ENCODE assay signal across 16 cellular contexts in the genomic region with DNA sequence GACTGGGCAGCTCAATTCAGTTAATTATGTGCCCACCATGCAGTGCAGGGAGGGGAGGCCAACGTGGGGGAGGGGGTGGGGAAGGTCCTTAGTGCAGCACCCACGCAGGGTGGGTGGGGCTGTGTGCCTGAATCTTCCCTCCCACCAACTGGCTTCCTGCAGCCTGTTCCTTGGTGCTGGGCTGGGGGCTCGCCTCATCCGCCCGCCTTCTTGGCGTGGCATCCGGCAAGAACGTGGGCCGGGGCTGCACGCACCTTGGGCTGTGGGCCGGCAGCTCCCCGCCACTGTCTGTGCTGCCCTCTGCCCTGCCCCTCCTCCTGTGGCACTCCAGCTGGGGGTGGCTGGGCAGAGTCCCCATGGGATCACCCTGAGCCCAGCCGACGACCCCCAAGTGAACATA. TPM values are rescaled to one million over a fixed set of nuclear protein-coding genes. Genes with fewer than 3 reads are reported as not detected.
A peak's percentile ranks its signal among the peaks of the same experiment; 100 is the strongest.
DNase-seq lines count a peak whose midpoint lies in the region; ATAC-seq, FAIRE-seq and TF ChIP-seq lines count a peak whose summit lies in the region.
"Had no signal": no experiment of that assay in that cellular context is flagged by ENCODE, and none has a peak within 500 bp of the region (broad histone marks: within the 10 kb centered on the region; RNA-seq: fewer than 3 reads in every experiment).

No MANE protein-coding gene starts in this region.

- BruUV-seq in K562 (replicated peaks; lab: Mats Ljungman, UMichigan) = no TSS peak

- H3K9me3 ChIP-seq in right atrium auricular region = no peaks in the 10 kb centered on the region
- H3K9me3 ChIP-seq in K562 (replicated peaks; ENCODE audit: control insufficient read depth, insufficient read depth, low read depth, low read length) = no peaks in the 10 kb centered on the region
- no peaks in the 10 kb centered on the region for H3K9me3 ChIP-seq in mucosa of rectum (ENCODE audit: control insufficient read depth in 2 of 2, low read length in 2 of 2)
- H3K9me3 ChIP-seq: gastroesophageal sphincter, lower lobe of right lung had no signal

- H3K4me2 ChIP-seq in K562 (ENCODE audit: insufficient read depth, low read length) = no peak overlapping the region

- in situ Hi-C loops in K562 (cut with MboI) = no loop called here

- TF ChIP-seq CTCF in right atrium auricular region (IDR thresholded peaks at IDR 0.05) (no peak), K562 (IDR thresholded peaks at IDR 0.05 in 2 of 3, conservative IDR thresholded peaks at IDR 0.05 in 1 of 3; ENCODE audit: insufficient read depth in 2 of 3, low read depth in 1 of 3, low read length in 3 of 3) (no peak)

- H3K9me1 ChIP-seq in K562 (ENCODE audit: control insufficient read depth, insufficient read depth, low read length) = peaks cover 9% of the 10 kb centered on the region

- intact Hi-C loops in cardiac septum (cut with DNase I) = no loop called here
- intact Hi-C loops in K562 (cut with micrococcal nuclease) = no loop called here

- H3K27me3 ChIP-seq in right atrium auricular region = no peaks in the 10 kb centered on the region
- H3K27me3 ChIP-seq in K562 (ENCODE audit: control insufficient read depth in 2 of 2, insufficient read depth in 2 of 2, low read length in 2 of 2) = no peaks in the 10 kb centered on the region
- H3K27me3 ChIP-seq in mucosa of rectum (ENCODE audit: control insufficient read depth in 2 of 2, insufficient read depth in 2 of 2, low read length in 2 of 2) = no peaks in the 10 kb centered on the region
- H3K27me3 ChIP-seq: gastroesophageal sphincter had no signal

- TF ChIP-seq POLR2A in K562 (conservative IDR thresholded peaks at IDR 0.05) = no peak

- H3K4me3 ChIP-seq in right atrium auricular region (no peak overlapping the region), K562 (no peak overlapping the region), mucosa of rectum (ENCODE audit: low read length in 2 of 2) (no peak overlapping the region)
- H3K4me3 ChIP-seq: gastroesophageal sphincter, lower lobe of right lung had no signal

- POLR2A ChIA-PET in K562 (lab: Yijun Ruan, JAX) = interaction anchor here (0.6 kb wide), 1 partner anchor 23 kb away, joined by 3 read pairs; no protein-coding TSS in a partner anchor

- no peak for TF ChIP-seq RAD21 in K562 (CRISPR knock-in tag; conservative IDR thresholded peaks at IDR 0.05 in 1 of 2, IDR thresholded peaks at IDR 0.05 in 1 of 2)

- ATAC-seq in K562 (no peak), GM21576 (IDR thresholded peaks at IDR 0.05; ENCODE audit: unreplicated experiment) (no peak)
- ATAC-seq: gastroesophageal sphincter; lower lobe of right lung; naive thymus-derived CD4-positive, alpha-beta T cell had no signal

- FAIRE-seq in K562 (lab: Jason Lieb, UNC) = no peak
- FAIRE-seq: colon had no signal

- H3K27ac ChIP-seq in right atrium auricular region (peak overlapping the region; percentile 93 to 94), K562 (ENCODE audit: extremely low read depth, low read depth, low read length) (peak overlapping the region; percentile 45; the same call in 1 of the 3 replicates), mucosa of rectum (ENCODE audit: low read depth in 2 of 2, low read length in 2 of 2) (peak overlapping the region; percentile 9 to 16)
- H3K27ac ChIP-seq: epithelial cell of prostate, lower lobe of right lung had no signal

- H3K9ac ChIP-seq in K562 (ENCODE audit: insufficient read depth in 1 of 2, low read depth in 2 of 2, low read length in 2 of 2) = peak overlapping the region in 1 of 2 experiments; percentile 70; a peak in 3 of 4 replicates
- no peak overlapping the region for H3K9ac ChIP-seq in mucosa of rectum (ENCODE audit: low read depth in 1 of 2, low read length in 2 of 2)

- WGBS in K562 (ENCODE audit: insufficient coverage, low coverage, missing lambda C conversion rate) = 74% methylated on average over 6 of the region's 14 CpGs

- H3K4me1 ChIP-seq in right atrium auricular region (peaks cover 0 to 97% of the 10 kb centered on the region in 2 donors), K562 (replicated peaks in 1 of 2; ENCODE audit: control insufficient read depth in 2 of 2, insufficient read depth in 2 of 2, low read length in 2 of 2) (peaks cover 81 to 87% of the 10 kb centered on the region in 2 experiments), mucosa of rectum (ENCODE audit: control insufficient read depth in 2 of 2, insufficient read depth in 2 of 2, low read length in 2 of 2) (peaks cover 65 to 79% of the 10 kb centered on the region in 2 donors)

- CTCF ChIA-PET in K562 (lab: Yijun Ruan, JAX; ENCODE audit: low intra/inter-chr PET ratio) = no interaction called here

- H3K79me2 ChIP-seq in K562 (ENCODE audit: control insufficient read depth, insufficient read depth, low read length) = peaks cover 94% of the 10 kb centered on the region

- H3K36me3 ChIP-seq in right atrium auricular region (no peaks in the 10 kb centered on the region), K562 (ENCODE audit: control insufficient read depth, insufficient read depth, low read length) (peaks cover 24% of the 10 kb centered on the region; the same call in 1 of the 3 replicates), mucosa of rectum (ENCODE audit: control insufficient read depth in 2 of 2, insufficient read depth in 2 of 2, low read length in 2 of 2) (no peaks in the 10 kb centered on the region)
- H3K36me3 ChIP-seq: gastroesophageal sphincter, lower lobe of right lung had no signal

- DNase-seq in right atrium auricular region (ENCODE audit: low spot score) = no peak
- DNase-seq in cardiac septum (ENCODE audit: low spot score) = no peak
- DNase-seq in K562 (ENCODE audit: extremely low read depth in 1 of 4, low spot score in 3 of 4) = no peak
- no peak for DNase-seq in NCI-H2227 treated with DMSO at 0.1 percent for 48 hours (lab: John Stamatoyannopoulos, UW)
- no peak for DNase-seq in superior temporal gyrus (ENCODE audit: extremely low spot score)
- no peak for DNase-seq in NCI-H128 (lab: John Stamatoyannopoulos, UW; ENCODE audit: unreplicated experiment)
- DNase-seq: activated CD4-positive, alpha-beta T cell treated with anti-CD3 and anti-CD28 coated beads, Interleukin-2, amount 50 U/mL, for 4 hours; lower lobe of right lung; naive thymus-derived CD4-positive, alpha-beta T cell; NCI-H1694 had no signal

- TF ChIP-seq EP300 in K562 (IDR thresholded peaks at IDR 0.05; ENCODE audit: low read length) = no peak

- peaks cover 20% of the 10 kb centered on the region; the same call in 1 of the 2 replicates for H4K20me1 ChIP-seq in K562 (replicated peaks; ENCODE audit: control insufficient read depth, insufficient read depth, low read length)

- no peak overlapping the region for H2AFZ ChIP-seq in K562 (ENCODE audit: low read depth, low read length)

TF ChIP-seq in K562, 482 proteins besides CTCF, POLR2A, EP300 and RAD21 (continues in another document):
- TF ChIP-seq CC2D1A (IDR thresholded peaks at IDR 0.05) (no peak), RBFOX2 (IDR thresholded peaks at IDR 0.05; ENCODE audit: low read depth, low read length) (peak; percentile 25; the same call in 1 of the 2 replicates), POLR2G (IDR thresholded peaks at IDR 0.05; ENCODE audit: low read depth, low read length) (0 out of 2 replicates have a peak, but pooled peaks have one; percentile 16), EGR1 (conservative IDR thresholded peaks at IDR 0.05) (peak; percentile 64), HNRNPL (IDR thresholded peaks at IDR 0.05; ENCODE audit: low read depth, low read length) (0 out of 2 replicates have a peak, but pooled peaks have one; percentile 29), FIP1L1 (IDR thresholded peaks at IDR 0.05; ENCODE audit: low read depth, low read length, poor library complexity, severe bottlenecking) (no peak)

RNA-seq across cellular contexts. Expression of gene RALGDS, which starts 19.6 kb away (rescaled TPM):
- total RNA-seq in right atrium auricular region (10 to 100 TPM; 26.7 to 30.1 TPM), cardiac septum (23.9 TPM), K562 (2014; rRNA removed) (27.1 and 36.2 TPM in 2 replicates), K562 (2014; rRNA removed; fragmentation: Illumina TruSeq; extraction: Trizol) (9.4 and 12.0 TPM in 2 replicates), K562 (2015; rRNA removed; fragmentation: Illumina TruSeq; extraction: Trizol) (25.8 and 25.9 TPM in 2 replicates), K562 (2021) (28.6 and 37.3 TPM in 2 replicates)
- total RNA-seq in K562 (2011; cell fraction: chromatin; rRNA removed; ENCODE audit: low replicate concordance) = 62.0 and 176 TPM in 2 replicates
- 78.8 and 97.7 TPM in 2 replicates for total RNA-seq in K562 (2011; cell fraction: nucleolus; rRNA removed)
- 55.4 and 58.4 TPM in 2 replicates for total RNA-seq in K562 (2011; cell fraction: nucleoplasm; rRNA removed)
- polyA plus RNA-seq in K562 (2011; rRNA removed) (40.3 and 45.9 TPM in 2 replicates), K562 (2014; fragmentation: Illumina TruSeq; extraction: Trizol) (28.7 and 34.9 TPM in 2 replicates), K562 (2014; fragmentation: Nextera tagmentation; extraction: Ambion mirVana) (1 to 10 TPM in 1 of 2 experiments, under 1 TPM in 1; 0.75 to 2.4 TPM), K562 (2014; rRNA removed) (39.5 and 43.3 TPM in 2 replicates)
- polyA plus RNA-seq in K562 (2011; cell fraction: cytosol; rRNA removed) = 34.7 and 62.2 TPM in 2 replicates
- 170 and 326 TPM in 2 replicates for polyA plus RNA-seq in K562 (2011; cell fraction: nucleus; rRNA removed)
- polyA plus RNA-seq in K562 (2012) = 26.3 and 47.2 TPM in 2 replicates
- polyA minus RNA-seq in K562 (2011; rRNA and poly(A)+ RNA removed) = 12.0 and 17.4 TPM in 2 replicates
- 13.6 and 18.5 TPM in 2 replicates for polyA minus RNA-seq in K562 (2011; cell fraction: cytosol; rRNA and poly(A)+ RNA removed)
- 30.2 and 36.5 TPM in 2 replicates for polyA minus RNA-seq in K562 (2011; cell fraction: nucleus; rRNA and poly(A)+ RNA removed)

RNA-seq across cellular contexts. Expression of gene GBGT1, which starts 23.1 kb away (rescaled TPM):
- total RNA-seq in right atrium auricular region = 10 to 100 TPM; 15.5 to 16.8 TPM
- total RNA-seq in cardiac septum = 4.6 TPM
- total RNA-seq in K562 (2011; cell fraction: chromatin; rRNA removed; ENCODE audit: low replicate concordance) = 36.0 and 113 TPM in 2 replicates
- total RNA-seq in K562 (2011; cell fraction: nucleolus; rRNA removed) = 65.4 and 76.9 TPM in 2 replicates
- total RNA-seq in K562 (2011; cell fraction: nucleoplasm; rRNA removed) = 49.2 and 52.3 TPM in 2 replicates
- total RNA-seq in K562 (2014; rRNA removed) = 20.7 and 23.6 TPM in 2 replicates
- total RNA-seq in K562 (2014; rRNA removed; fragmentation: Illumina TruSeq; extraction: Trizol) = 6.3 and 9.4 TPM in 2 replicates
- total RNA-seq in K562 (2015; rRNA removed; fragmentation: Illumina TruSeq; extraction: Trizol) = 13.7 and 15.3 TPM in 2 replicates
- 24.6 and 25.8 TPM in 2 replicates for total RNA-seq in K562 (2021)
- 10.1 and 20.2 TPM in 2 replicates for polyA plus RNA-seq in K562 (2011; rRNA removed)
- 19.0 and 25.7 TPM in 2 replicates for polyA plus RNA-seq in K562 (2011; cell fraction: cytosol; rRNA removed)
- polyA plus RNA-seq in K562 (2011; cell fraction: nucleus; rRNA removed) = 44.6 and 60.7 TPM in 2 replicates
- polyA plus RNA-seq in K562 (2012) = 11.5 and 21.9 TPM in 2 replicates
- polyA plus RNA-seq in K562 (2014; fragmentation: Illumina TruSeq; extraction: Trizol) = 17.8 and 18.8 TPM in 2 replicates
- polyA plus RNA-seq in K562 (2014; fragmentation: Nextera tagmentation; extraction: Ambion mirVana) = 1 to 10 TPM in 1 of 2 experiments, under 1 TPM in 1; 0.55 to 1.6 TPM
- polyA plus RNA-seq in K562 (2014; rRNA removed) = 16.1 and 20.6 TPM in 2 replicates
- 12.7 and 14.4 TPM in 2 replicates for polyA minus RNA-seq in K562 (2011; rRNA and poly(A)+ RNA removed)
- 12.8 and 20.2 TPM in 2 replicates for polyA minus RNA-seq in K562 (2011; cell fraction: cytosol; rRNA and poly(A)+ RNA removed)
- polyA minus RNA-seq in K562 (2011; cell fraction: nucleus; rRNA and poly(A)+ RNA removed) = 24.2 and 31.3 TPM in 2 replicates
- total RNA-seq: MCF 10A had no signal

Comparison
In these comparisons a context has a peak if more than half of its experiments do, and no peak if none do; other contexts are left out.
1. H3K27ac ChIP-seq: peak in every context shown above with its lines; median percentile 94 in right atrium auricular region; 45 in K562; 12 in mucosa of rectum.